In the genomic region with DNA sequence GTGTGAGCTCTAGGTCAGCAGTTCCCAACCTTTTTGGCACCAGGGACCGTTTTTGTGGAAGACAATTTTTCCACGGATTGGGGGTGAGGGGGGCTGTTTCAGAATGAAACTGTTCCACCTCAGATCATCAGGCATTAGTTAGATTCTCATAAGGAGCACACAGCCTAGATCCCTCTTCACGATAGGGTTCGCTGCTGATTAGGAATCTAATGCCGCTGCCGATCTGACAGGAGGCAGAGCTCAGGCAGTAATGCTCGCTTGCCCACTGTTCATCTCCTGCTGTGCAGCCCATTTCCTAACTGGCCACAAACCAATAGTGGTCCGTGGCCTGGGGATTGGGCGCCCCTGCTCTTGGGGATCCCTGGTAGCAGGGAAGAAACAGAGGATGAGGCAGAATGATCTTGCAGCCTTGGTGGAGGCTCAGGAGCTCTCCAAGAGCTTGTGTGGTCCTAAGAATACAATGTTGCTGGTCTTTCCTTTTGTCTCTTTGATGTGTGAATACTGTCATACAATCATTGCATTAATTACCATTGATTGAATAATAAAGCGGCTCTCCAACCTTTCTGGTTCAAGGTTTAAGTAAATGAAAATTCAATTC, we compare ENCODE assay signal across 24 cellular contexts.
DNase-seq lines count a peak whose midpoint lies in the region; ATAC-seq and TF ChIP-seq lines count a peak whose summit lies in the region.
"Had no signal": no experiment of that assay in that cellular context is flagged by ENCODE, and none has a peak within 500 bp of the region (broad histone marks: within the 10 kb centered on the region; RNA-seq: fewer than 3 reads in every experiment).

No MANE protein-coding gene starts in this region.

- H3F3A ChIP-seq in smooth muscle cell (ENCODE audit: low read depth) = peaks cover 34% of the 10 kb centered on the region

- CTCF ChIA-PET in HEK293 (lab: Yijun Ruan, JAX) = interaction anchor here (0.7 kb wide), 1 partner anchor 27 kb away, joined by 5 read pairs; no protein-coding TSS in a partner anchor

- H3K27ac ChIP-seq in HEK293 (ENCODE audit: extremely low read depth, low read depth, low read length) = no peak overlapping the region
- peak overlapping the region; percentile 73 for H3K27ac ChIP-seq in smooth muscle cell (ENCODE audit: low read depth)
- H3K27ac ChIP-seq: dorsolateral prefrontal cortex, gastrocnemius medialis, hepatocyte, RWPE1, upper lobe of right lung had no signal

- H3K36me3 Mint-ChIP-seq in natural killer cell treated with Interleukin-12 subunit alpha and Interleukin-12 subunit beta and Interleukin-15 and Interleukin-18, amount 100 ng/mL, for 72 hours = peaks cover 8% of the 10 kb centered on the region

- no peak for ATAC-seq in natural killer cell treated with Interleukin-12 subunit alpha and Interleukin-12 subunit beta and Interleukin-15 and Interleukin-18, amount 100 ng/mL, for 72 hours
- no peak for ATAC-seq in HG03280 (IDR thresholded peaks at IDR 0.05; ENCODE audit: unreplicated experiment)
- ATAC-seq: activated CD8-positive, alpha-beta T cell treated with anti-CD3 and anti-CD28 coated beads for 36 hours; gastrocnemius medialis; T-helper 17 cell; upper lobe of right lung had no signal

- H3K9ac ChIP-seq in smooth muscle cell (ENCODE audit: low read depth) = peak overlapping the region; percentile 13

- DNase-seq in SK-N-DZ (ENCODE audit: low spot score) = peak; percentile 8
- no peak for DNase-seq in natural killer cell treated with Interleukin-12 subunit alpha and Interleukin-12 subunit beta and Interleukin-15 and Interleukin-18, amount 100 ng/mL, for 72 hours (ENCODE audit: low spot score)
- no peak for DNase-seq in smooth muscle cell (lab: John Stamatoyannopoulos, UW; ENCODE audit: unreplicated experiment)
- no peak for DNase-seq in activated gamma-delta T cell treated with Interleukin-2 at 50 U/mL for 16 hours
- no peak for DNase-seq in activated gamma-delta T cell (lab: John Stamatoyannopoulos, UW)
- DNase-seq: activated CD4-positive, alpha-beta T cell treated with anti-CD3 and anti-CD28 coated beads for 1 hour; activated CD8-positive, alpha-beta T cell treated with anti-CD3 and anti-CD28 coated beads for 36 hours; activated effector memory CD4-positive, alpha-beta T cell treated with Interleukin-2 at 50 U/mL for 16 hours; activated naive CD8-positive, alpha-beta T cell treated with anti-CD3 and anti-CD28 coated beads, Interleukin-2, amount 10 ng/mL, durations not matched to agents 7 days and 5 days; cerebellar nuclear complex; dorsolateral prefrontal cortex; gastrocnemius medialis; GOT3; mammary epithelial cell; NCI-H1092 treated with DMSO at 0.1 percent for 48 hours; NCI-H1930; substantia nigra; T-helper 17 cell; upper lobe of right lung had no signal

- peak overlapping the region; percentile 58 for H3K4me2 ChIP-seq in smooth muscle cell
- H3K4me2 ChIP-seq: hepatocyte had no signal

- peaks cover 15% of the 10 kb centered on the region for H3K4me1 ChIP-seq in HEK293 (ENCODE audit: control insufficient read depth, insufficient read depth, low read length)
- H3K4me1 ChIP-seq in smooth muscle cell (ENCODE audit: low read depth) = peaks cover 22% of the 10 kb centered on the region

- no peak overlapping the region for H2AFZ ChIP-seq in smooth muscle cell (ENCODE audit: low read depth)
- H2AFZ ChIP-seq: hepatocyte had no signal

- peaks cover 100% of the 10 kb centered on the region for H4K20me1 ChIP-seq in smooth muscle cell (ENCODE audit: low read depth)

- H3K27ac Mint-ChIP-seq in natural killer cell treated with Interleukin-12 subunit alpha and Interleukin-12 subunit beta and Interleukin-15 and Interleukin-18, amount 100 ng/mL, for 72 hours = peak overlapping the region; percentile 7 to 60
- H3K27ac Mint-ChIP-seq: activated CD8-positive, alpha-beta T cell treated with anti-CD3 and anti-CD28 coated beads for 36 hours; activated naive CD8-positive, alpha-beta T cell treated with anti-CD3 and anti-CD28 coated beads, Interleukin-2, amount 10 ng/mL, durations not matched to agents 7 days and 5 days; T-helper 17 cell had no signal

- no peak overlapping the region for H3K4me3 Mint-ChIP-seq in natural killer cell treated with Interleukin-12 subunit alpha and Interleukin-12 subunit beta and Interleukin-15 and Interleukin-18, amount 100 ng/mL, for 72 hours
- H3K4me3 Mint-ChIP-seq: activated CD8-positive, alpha-beta T cell treated with anti-CD3 and anti-CD28 coated beads for 36 hours; activated naive CD8-positive, alpha-beta T cell treated with anti-CD3 and anti-CD28 coated beads, Interleukin-2, amount 10 ng/mL, durations not matched to agents 7 days and 5 days; T-helper 17 cell had no signal

- H3K27me3 ChIP-seq in smooth muscle cell (ENCODE audit: low read depth) = no peaks in the 10 kb centered on the region
- H3K27me3 ChIP-seq: dorsolateral prefrontal cortex, gastrocnemius medialis, hepatocyte, upper lobe of right lung had no signal

- no peaks in the 10 kb centered on the region for H3K9me3 Mint-ChIP-seq in natural killer cell treated with Interleukin-12 subunit alpha and Interleukin-12 subunit beta and Interleukin-15 and Interleukin-18, amount 100 ng/mL, for 72 hours
- H3K9me3 Mint-ChIP-seq: activated CD8-positive, alpha-beta T cell treated with anti-CD3 and anti-CD28 coated beads for 36 hours; activated naive CD8-positive, alpha-beta T cell treated with anti-CD3 and anti-CD28 coated beads, Interleukin-2, amount 10 ng/mL, durations not matched to agents 7 days and 5 days had no signal

- peaks cover 58 to 69% of the 10 kb centered on the region in 2 donors for H3K4me1 Mint-ChIP-seq in natural killer cell treated with Interleukin-12 subunit alpha and Interleukin-12 subunit beta and Interleukin-15 and Interleukin-18, amount 100 ng/mL, for 72 hours (ENCODE audit: low read depth in 2 of 2)
- H3K4me1 Mint-ChIP-seq: activated naive CD8-positive, alpha-beta T cell treated with anti-CD3 and anti-CD28 coated beads, Interleukin-2, amount 10 ng/mL, durations not matched to agents 7 days and 5 days had no signal

- H3K27me3 Mint-ChIP-seq in natural killer cell treated with Interleukin-12 subunit alpha and Interleukin-12 subunit beta and Interleukin-15 and Interleukin-18, amount 100 ng/mL, for 72 hours = no peaks in the 10 kb centered on the region
- H3K27me3 Mint-ChIP-seq: activated CD8-positive, alpha-beta T cell treated with anti-CD3 and anti-CD28 coated beads for 36 hours; activated naive CD8-positive, alpha-beta T cell treated with anti-CD3 and anti-CD28 coated beads, Interleukin-2, amount 10 ng/mL, durations not matched to agents 7 days and 5 days; T-helper 17 cell had no signal

- TF ChIP-seq CTCF in HEK293 (tag by site-specific recombination; IDR thresholded peaks at IDR 0.05) = no peak
- no peak for TF ChIP-seq CTCF in smooth muscle cell (IDR thresholded peaks at IDR 0.05; ENCODE audit: borderline replicate concordance, insufficient read depth, poor library complexity, severe bottlenecking)

- H3K36me3 ChIP-seq in HEK293 (ENCODE audit: control insufficient read depth in 2 of 2, insufficient read depth in 1 of 2, low read length in 2 of 2) (peaks cover 0 to 6% of the 10 kb centered on the region in 2 experiments; a peak in 1 of 3 replicates), smooth muscle cell (ENCODE audit: low read depth) (peaks cover 4% of the 10 kb centered on the region)
- H3K36me3 ChIP-seq: gastrocnemius medialis had no signal

- H3K9me3 ChIP-seq in HEK293 (ENCODE audit: control insufficient read depth, insufficient read depth, low read depth, low read length) = no peaks in the 10 kb centered on the region
- no peaks in the 10 kb centered on the region for H3K9me3 ChIP-seq in smooth muscle cell (replicated peaks; ENCODE audit: low read depth)
- H3K9me3 ChIP-seq: gastrocnemius medialis, upper lobe of right lung had no signal

- H3K4me3 ChIP-seq in HEK293 (ENCODE audit: low read depth, low read length) (no peak overlapping the region), smooth muscle cell (no peak overlapping the region)
- H3K4me3 ChIP-seq: dorsolateral prefrontal cortex, gastrocnemius medialis, GM12878, hepatocyte, upper lobe of right lung had no signal

- H3K79me2 ChIP-seq in smooth muscle cell (ENCODE audit: low read depth) = peaks cover 100% of the 10 kb centered on the region

- POLR2A ChIA-PET in HEK293 (lab: Yijun Ruan, JAX) = interaction anchor here (0.6 kb wide), 1 partner anchor 24 kb away, joined by 3 read pairs; no protein-coding TSS in a partner anchor

- 65% methylated on average over 10 of the region's 10 CpGs for WGBS in smooth muscle cell (ENCODE audit: low lambda C conversion rate)

TF ChIP-seq in HEK293, 187 proteins besides CTCF, POLR2A, EP300 and RAD21:
- TF ChIP-seq ZBTB17 (tag by site-specific recombination; IDR thresholded peaks at IDR 0.05) (peak; percentile 82), ZNF600 (tag by site-specific recombination; IDR thresholded peaks at IDR 0.05) (0 out of 2 replicates have a peak, but pooled peaks have one; percentile 51), ZNF37A (tag by site-specific recombination; IDR thresholded peaks at IDR 0.05) (no peak), ZNF777 (tag by site-specific recombination; IDR thresholded peaks at IDR 0.05; ENCODE audit: borderline replicate concordance) (no peak), ZIC2 (tag by site-specific recombination; IDR thresholded peaks at IDR 0.05) (peak; percentile 38; the same call in 1 of the 2 replicates)
- TF ChIP-seq, protein P1, sequence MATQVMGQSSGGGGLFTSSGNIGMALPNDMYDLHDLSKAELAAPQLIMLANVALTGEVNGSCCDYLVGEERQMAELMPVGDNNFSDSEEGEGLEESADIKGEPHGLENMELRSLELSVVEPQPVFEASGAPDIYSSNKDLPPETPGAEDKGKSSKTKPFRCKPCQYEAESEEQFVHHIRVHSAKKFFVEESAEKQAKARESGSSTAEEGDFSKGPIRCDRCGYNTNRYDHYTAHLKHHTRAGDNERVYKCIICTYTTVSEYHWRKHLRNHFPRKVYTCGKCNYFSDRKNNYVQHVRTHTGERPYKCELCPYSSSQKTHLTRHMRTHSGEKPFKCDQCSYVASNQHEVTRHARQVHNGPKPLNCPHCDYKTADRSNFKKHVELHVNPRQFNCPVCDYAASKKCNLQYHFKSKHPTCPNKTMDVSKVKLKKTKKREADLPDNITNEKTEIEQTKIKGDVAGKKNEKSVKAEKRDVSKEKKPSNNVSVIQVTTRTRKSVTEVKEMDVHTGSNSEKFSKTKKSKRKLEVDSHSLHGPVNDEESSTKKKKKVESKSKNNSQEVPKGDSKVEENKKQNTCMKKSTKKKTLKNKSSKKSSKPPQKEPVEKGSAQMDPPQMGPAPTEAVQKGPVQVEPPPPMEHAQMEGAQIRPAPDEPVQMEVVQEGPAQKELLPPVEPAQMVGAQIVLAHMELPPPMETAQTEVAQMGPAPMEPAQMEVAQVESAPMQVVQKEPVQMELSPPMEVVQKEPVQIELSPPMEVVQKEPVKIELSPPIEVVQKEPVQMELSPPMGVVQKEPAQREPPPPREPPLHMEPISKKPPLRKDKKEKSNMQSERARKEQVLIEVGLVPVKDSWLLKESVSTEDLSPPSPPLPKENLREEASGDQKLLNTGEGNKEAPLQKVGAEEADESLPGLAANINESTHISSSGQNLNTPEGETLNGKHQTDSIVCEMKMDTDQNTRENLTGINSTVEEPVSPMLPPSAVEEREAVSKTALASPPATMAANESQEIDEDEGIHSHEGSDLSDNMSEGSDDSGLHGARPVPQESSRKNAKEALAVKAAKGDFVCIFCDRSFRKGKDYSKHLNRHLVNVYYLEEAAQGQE (tag by site-specific recombination; IDR thresholded peaks at IDR 0.05) = 0 out of 2 replicates have a peak, but pooled peaks have one; percentile 28
TF ChIP-seq in HEK293: peak in this region for 4.
